In genomic region chr17:44117351-44117750, GRCh38 we compare ENCODE assay signal across 1 cellular context.
TF ChIP-seq lines count a peak whose summit lies in the region.

No MANE protein-coding gene starts in this region.

TF ChIP-seq in H1, 55 proteins besides CTCF, POLR2A, EP300 and RAD21 (continued from another document):
- TF ChIP-seq E2F6 (IDR thresholded peaks at IDR 0.05) (no peak), TAF1 (IDR thresholded peaks at IDR 0.05; ENCODE audit: low read depth, low read length) (no peak), SIRT6 (IDR thresholded peaks at IDR 0.05; ENCODE audit: low read length) (no peak), GABPA (IDR thresholded peaks at IDR 0.05; ENCODE audit: borderline replicate concordance, insufficient read depth, low read length) (no peak), NRF1 (IDR thresholded peaks at IDR 0.05; ENCODE audit: low read depth, low read length) (no peak)
